ENCODE assay signal across 17 cellular contexts in genomic region chr10:80055760-80056159, GRCh38. TPM values are rescaled to one million over a fixed set of nuclear protein-coding genes. Genes with fewer than 3 reads are reported as not detected.
DNase-seq lines count a peak whose midpoint lies in the region; ATAC-seq and TF ChIP-seq lines count a peak whose summit lies in the region.
"Had no signal": no experiment of that assay in that cellular context is flagged by ENCODE, and none has a peak within 500 bp of the region (broad histone marks: within the 10 kb centered on the region; RNA-seq: fewer than 3 reads in every experiment).

No MANE protein-coding gene starts in this region.

- H3K9me3 ChIP-seq in left ventricle myocardium inferior (replicated peaks) = no peaks in the 10 kb centered on the region
- no peaks in the 10 kb centered on the region for H3K9me3 ChIP-seq in endodermal cell (ENCODE audit: control insufficient read depth, low read length)
- no peaks in the 10 kb centered on the region for H3K9me3 ChIP-seq in SJCRH30 (replicated peaks)
- H3K9me3 ChIP-seq: Caco-2 had no signal

- no peak for DNase-seq in Right ventricle myocardium superior
- no peak for DNase-seq in left ventricle myocardium inferior
- DNase-seq in GM23338 (ENCODE audit: low spot score) = no peak
- peak; percentile 19 for DNase-seq in cerebellar cortex (ENCODE audit: low spot score)
- no peak for DNase-seq in left ventricle myocardium superior
- no peak for DNase-seq in endodermal cell
- DNase-seq in SJCRH30 = no peak
- no peak for DNase-seq in COLO829 (ENCODE audit: low spot score)
- DNase-seq: Caco-2; CD4-positive, alpha-beta memory T cell; DMS153; DND-41; GDM1; GM23248; H9 had no signal

- no peak overlapping the region for H3K27ac ChIP-seq in left ventricle myocardium inferior (replicated peaks)
- no peak overlapping the region for H3K27ac ChIP-seq in GM23338 (ENCODE audit: low read depth)
- no peak overlapping the region for H3K27ac ChIP-seq in endodermal cell (ENCODE audit: low read depth, low read length)
- no peak overlapping the region for H3K27ac ChIP-seq in SJCRH30
- H3K27ac ChIP-seq: GM23248 had no signal

- ATAC-seq in Right ventricle myocardium superior (ENCODE audit: poor library complexity) (peak; percentile 66), GM23338 (no peak), left ventricle myocardium superior (peak; percentile 80)
- ATAC-seq: GM12878, HCT116 had no signal

- intact Hi-C loops in Right ventricle myocardium superior (cut with DNase I) (no loop called here), left ventricle myocardium inferior (cut with micrococcal nuclease) (no loop called here), left ventricle myocardium superior (cut with micrococcal nuclease) (no loop called here)

- WGBS in endodermal cell (ENCODE audit: insufficient coverage in 1 of 2, insufficient read length in 1 of 2), 2 experiments = 84% methylated on average over 2 of the region's 2 CpGs; no CpG with 5 or more reads in 1 of the 2 experiments

- H3K4me1 ChIP-seq in left ventricle myocardium inferior (no peaks in the 10 kb centered on the region), GM23338 (ENCODE audit: insufficient read depth) (no peaks in the 10 kb centered on the region), endodermal cell (ENCODE audit: control insufficient read depth, insufficient read depth, low read length) (no peaks in the 10 kb centered on the region), SJCRH30 (no peaks in the 10 kb centered on the region)
- H3K4me1 ChIP-seq: Caco-2 had no signal

- H4K20me1 ChIP-seq in GM23338 (replicated peaks; ENCODE audit: insufficient read depth) = no peaks in the 10 kb centered on the region

- no peak overlapping the region for H3K4me2 ChIP-seq in GM23338

- H3K4me3 ChIP-seq in left ventricle myocardium inferior = no peak overlapping the region
- no peak overlapping the region for H3K4me3 ChIP-seq in GM23338
- H3K4me3 ChIP-seq in endodermal cell (ENCODE audit: low read length) = no peak overlapping the region
- no peak overlapping the region for H3K4me3 ChIP-seq in SJCRH30
- H3K4me3 ChIP-seq: GM12878, GM23248 had no signal

- H3K4me3 Mint-ChIP-seq in GM23338 (no peak overlapping the region), endodermal cell (no peak overlapping the region)
- H3K4me3 Mint-ChIP-seq: CD4-positive, alpha-beta memory T cell; H9 had no signal

- peak overlapping the region; percentile 38; the same call in 1 of the 2 replicates for H2AFZ ChIP-seq in GM23338
- H2AFZ ChIP-seq: GM23248 had no signal

- H3K36me3 ChIP-seq in left ventricle myocardium inferior = no peaks in the 10 kb centered on the region
- H3K36me3 ChIP-seq in GM23338 (ENCODE audit: insufficient read depth) = no peaks in the 10 kb centered on the region
- H3K36me3 ChIP-seq in endodermal cell (ENCODE audit: control insufficient read depth, insufficient read depth, low read length) = no peaks in the 10 kb centered on the region
- no peaks in the 10 kb centered on the region for H3K36me3 ChIP-seq in SJCRH30

- no peaks in the 10 kb centered on the region for H3K9me2 ChIP-seq in GM23338 (ENCODE audit: insufficient read depth)

- no peaks in the 10 kb centered on the region for H3F3A ChIP-seq in GM23338 (replicated peaks; ENCODE audit: low read depth)

- H3K27me3 ChIP-seq in left ventricle myocardium inferior (ENCODE audit: low read depth) (no peaks in the 10 kb centered on the region), GM23338 (ENCODE audit: insufficient read depth) (no peaks in the 10 kb centered on the region), endodermal cell (ENCODE audit: control insufficient read depth, insufficient read depth, low read length, poor library complexity, severe bottlenecking) (no peaks in the 10 kb centered on the region), SJCRH30 (no peaks in the 10 kb centered on the region)

- TF ChIP-seq CTCF in left ventricle myocardium inferior (IDR thresholded peaks at IDR 0.05; ENCODE audit: borderline replicate concordance) = no peak
- no peak for TF ChIP-seq CTCF in GM23338 (conservative IDR thresholded peaks at IDR 0.05; ENCODE audit: low read depth in 2 of 2)
- TF ChIP-seq CTCF in endodermal cell (conservative IDR thresholded peaks at IDR 0.05) = no peak

- H3K27ac Mint-ChIP-seq in GM23338 (no peak overlapping the region), endodermal cell (no peak overlapping the region)
- H3K27ac Mint-ChIP-seq: H9 had no signal

- H3K9me3 Mint-ChIP-seq in GM23338 (no peaks in the 10 kb centered on the region), endodermal cell (no peaks in the 10 kb centered on the region)
- H3K9me3 Mint-ChIP-seq: CD4-positive, alpha-beta memory T cell; H9 had no signal

- H3K27me3 Mint-ChIP-seq in GM23338 (ENCODE audit: insufficient read depth, low read depth, poor library complexity) (peaks cover 3% of the 10 kb centered on the region), endodermal cell (ENCODE audit: insufficient read depth) (no peaks in the 10 kb centered on the region)

- H3K36me3 Mint-ChIP-seq in GM23338 (ENCODE audit: low read depth) = no peaks in the 10 kb centered on the region
- H3K36me3 Mint-ChIP-seq in endodermal cell (ENCODE audit: low read depth) = no peaks in the 10 kb centered on the region
- H3K36me3 Mint-ChIP-seq: CD4-positive, alpha-beta memory T cell had no signal

- H3K4me1 Mint-ChIP-seq in GM23338 (no peaks in the 10 kb centered on the region), endodermal cell (no peaks in the 10 kb centered on the region)

- no peak overlapping the region for H3K9ac ChIP-seq in endodermal cell (ENCODE audit: extremely low read depth, low read length, poor library complexity, severe bottlenecking)
- H3K9ac ChIP-seq: GM23248 had no signal

- H3K79me2 ChIP-seq in GM23338 (replicated peaks; ENCODE audit: insufficient read depth) = no peaks in the 10 kb centered on the region

TF ChIP-seq in GM23338, 12 proteins besides CTCF, POLR2A, EP300 and RAD21 (continues in another document):
- no peak for TF ChIP-seq ZNF462 (CRISPR knock-in tag; IDR thresholded peaks at IDR 0.05)

RNA-seq across cellular contexts. Expression of gene TMEM254, which starts 22.7 kb away (rescaled TPM):
- total RNA-seq in Right ventricle myocardium superior (7.6 TPM), left ventricle myocardium inferior (9.2 TPM), left ventricle myocardium superior (6.9 TPM), endodermal cell (10 to 100 TPM; 31.5 to 31.9 TPM)
- total RNA-seq in GM23338 (2014; rRNA removed; shearing (Covaris generic)) = 21.1 and 21.2 TPM in 2 replicates
- polyA plus RNA-seq in GM23338 (2016; fragmentation: Nextera tagmentation; extraction: Ambion mirVana) = 21.1 and 21.5 TPM in 2 replicates
- polyA plus RNA-seq in endodermal cell (2013, experiment 1 of 2) = 47.5 TPM
- 45.7 TPM for polyA plus RNA-seq in endodermal cell (2013, experiment 2 of 2)
- 11.1 and 12.7 TPM in 2 replicates for total RNA-seq in SJCRH30 (2014; rRNA removed; shearing (Covaris generic))
